In the genomic region with DNA sequence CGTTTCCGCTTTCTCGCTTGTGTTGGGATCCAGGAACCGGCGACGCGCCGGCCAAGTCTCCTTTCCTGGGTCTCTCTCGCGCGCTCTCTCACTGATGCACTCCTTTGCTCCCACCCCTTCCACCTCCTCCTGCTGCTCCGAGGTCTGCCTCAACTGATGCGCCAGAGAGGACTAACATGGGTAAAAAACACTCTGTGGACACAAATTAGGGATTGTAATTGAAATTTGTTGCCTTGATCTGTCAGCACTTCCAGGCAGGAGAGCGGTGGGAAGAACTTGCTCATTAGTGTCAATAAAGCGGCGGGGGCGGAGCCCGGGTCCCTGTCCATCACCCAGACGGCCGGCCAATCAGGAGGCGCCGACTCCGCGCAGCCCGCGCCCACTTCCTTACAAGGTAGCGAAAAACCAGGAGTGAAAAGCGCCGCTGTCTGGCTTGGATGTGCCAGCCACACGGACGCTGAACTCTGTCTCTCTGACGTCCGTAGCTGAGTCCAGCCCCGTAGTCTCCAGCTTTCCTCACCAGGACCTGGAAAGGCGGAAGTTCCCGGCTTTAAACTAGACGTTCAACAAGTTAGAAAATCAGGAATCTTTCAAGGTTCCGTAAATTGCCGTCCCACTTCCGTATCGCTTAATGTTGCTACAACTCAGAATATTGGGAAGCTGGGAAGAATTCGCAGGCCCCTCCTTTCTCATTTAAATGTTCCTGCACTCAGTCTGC, we compare ENCODE assay signal across 8 cellular contexts. TPM values are rescaled to one million over a fixed set of nuclear protein-coding genes. Genes with fewer than 3 reads are reported as not detected.
A peak's percentile ranks its signal among the peaks of the same experiment; 100 is the strongest.
DNase-seq lines count a peak whose midpoint lies in the region; ATAC-seq and TF ChIP-seq lines count a peak whose summit lies in the region.

TBX18 (minus strand) TSS at position 267 of the 718 bp plus-strand sequence. CDS start 417 bp downstream, outside the sequence.

- peak within 1 kb of the TSS; percentile 89 for H3K4me2 ChIP-seq in hepatocyte

- H3K36me3 ChIP-seq in ascending aorta: no peaks in the 10 kb centered on the region
- no peaks in the 10 kb centered on the region for H3K36me3 ChIP-seq in hepatocyte (replicated peaks; ENCODE audit: insufficient read depth, low read depth)

- H3K4me3 ChIP-seq in ascending aorta (peak within 1 kb of the TSS; percentile 56 to 100), hepatocyte (peak within 1 kb of the TSS; percentile 42)

- WGBS in hepatocyte (ENCODE audit: low lambda C conversion rate, missing lambda C conversion rate): 1% methylated on average over 42 of the region's 42 CpGs

- no peaks in the 10 kb centered on the region for H3K79me2 ChIP-seq in hepatocyte

- H3K4me1 ChIP-seq in ascending aorta (no peaks in the 10 kb centered on the region), hepatocyte (ENCODE audit: insufficient read depth) (peaks cover 4% of the 10 kb centered on the region)

- ATAC-seq in HG03280 (IDR thresholded peaks at IDR 0.05; ENCODE audit: unreplicated experiment) (no peak), HG03439 (IDR thresholded peaks at IDR 0.05; ENCODE audit: unreplicated experiment) (no peak)

- no peaks in the 10 kb centered on the region for H3K9me2 ChIP-seq in hepatocyte (replicated peaks; ENCODE audit: insufficient read depth)

- DNase-seq in Daoy (ENCODE audit: low read depth) (peak; percentile 99), NCI-H1105 (lab: John Stamatoyannopoulos, UW) (peak; percentile 63), ascending aorta (ENCODE audit: low spot score in 2 of 2) (peak; percentile 94 to 99), hepatocyte (ENCODE audit: low spot score) (peak; percentile 95), pulmonary artery endothelial cell (ENCODE audit: low read depth, low spot score) (peak; percentile 99), NCI-H774 (lab: John Stamatoyannopoulos, UW) (no peak)

- H4K20me1 ChIP-seq in hepatocyte (ENCODE audit: insufficient read depth, poor library complexity, severe bottlenecking): no peaks in the 10 kb centered on the region

- H3K27me3 ChIP-seq in ascending aorta (no peaks in the 10 kb centered on the region), hepatocyte (peaks cover 89% of the 10 kb centered on the region)

- intact Hi-C loops in ascending aorta (cut with DNase I): loop anchor here (1.0 to 10.0 kb wide), 5 partner anchors 10 to 1570 kb away; partner anchors contain the start of genes PGM3, RWDD2A and SYNCRIP

- H3K9me3 ChIP-seq in ascending aorta: no peaks in the 10 kb centered on the region
- H3K9me3 ChIP-seq in hepatocyte (ENCODE audit: low read depth): no peaks in the 10 kb centered on the region

- no peak for TF ChIP-seq CTCF in ascending aorta (IDR thresholded peaks at IDR 0.05)
- TF ChIP-seq CTCF in hepatocyte (IDR thresholded peaks at IDR 0.05; ENCODE audit: poor library complexity): no peak

- H3K27ac ChIP-seq in ascending aorta: peak within 1 kb of the TSS; percentile 98 to 100
- H3K27ac ChIP-seq in hepatocyte: peak within 1 kb of the TSS; percentile 12

- H2AFZ ChIP-seq in hepatocyte: peak within 1 kb of the TSS; percentile 50

RNA-seq across cellular contexts. Expression of gene TBX18, which starts in this region (rescaled TPM):
- 8.2 and 8.6 TPM in 2 replicates for total RNA-seq in Daoy (2014; rRNA removed; shearing (Covaris generic))
- total RNA-seq in ascending aorta (81.0 TPM), hepatocyte (1.3 and 2.0 TPM in 2 replicates), pulmonary artery endothelial cell (25.9 and 26.8 TPM in 2 replicates)
- 0.10 and 0.37 TPM in 2 replicates for polyA plus RNA-seq in hepatocyte
